17 cellular contexts compared by ENCODE assay signal in genomic region chr5:120062515-120062917, GRCh38.
DNase-seq lines count a peak whose midpoint lies in the region; ATAC-seq and TF ChIP-seq lines count a peak whose summit lies in the region.
"Had no signal": no experiment of that assay in that cellular context is flagged by ENCODE, and none has a peak within 500 bp of the region (broad histone marks: within the 10 kb centered on the region; RNA-seq: fewer than 3 reads in every experiment).

No MANE protein-coding gene starts in this region.

- no peaks in the 10 kb centered on the region for H3K9me3 ChIP-seq in SK-N-SH
- H3K9me3 ChIP-seq: testis had no signal

- no peaks in the 10 kb centered on the region for H3K9me2 ChIP-seq in SK-N-SH

- H3K4me1 ChIP-seq in SK-N-SH (ENCODE audit: control insufficient read depth in 1 of 2, insufficient read depth in 2 of 2, low read depth in 1 of 2, low read length in 1 of 2) (peaks cover 0 to 2% of the 10 kb centered on the region in 2 experiments; a peak in 1 of 4 replicates), foreskin keratinocyte (no peaks in the 10 kb centered on the region)

- H4K20me1 ChIP-seq in SK-N-SH (ENCODE audit: insufficient read depth) = no peaks in the 10 kb centered on the region

- POLR2A ChIA-PET in SK-N-SH (lab: Yijun Ruan, JAX) = no interaction called here

- WGBS in SK-N-SH (ENCODE audit: low lambda C conversion rate) = 78% methylated on average over 4 of the region's 4 CpGs

- in situ Hi-C loops in astrocyte of the cerebellum (cut with HindIII; ENCODE audit: low sequenced_read_pairs) = no loop called here

- CTCF ChIA-PET in SK-N-SH (lab: Yijun Ruan, JAX) = no interaction called here

- TF ChIP-seq RAD21 in SK-N-SH (IDR thresholded peaks at IDR 0.05; ENCODE audit: low read length) = no peak

- H3F3A ChIP-seq in SK-N-SH (replicated peaks; ENCODE audit: insufficient read depth) = no peaks in the 10 kb centered on the region

- TF ChIP-seq CTCF in SK-N-SH (IDR thresholded peaks at IDR 0.05) (no peak), astrocyte of the cerebellum (IDR thresholded peaks at IDR 0.05; ENCODE audit: low read depth, low read length, missing control alignments) (no peak), foreskin keratinocyte (conservative IDR thresholded peaks at IDR 0.05) (no peak)

- no peak overlapping the region for H3K4me2 ChIP-seq in SK-N-SH

- H3K9ac ChIP-seq in SK-N-SH = no peak overlapping the region

- no peaks in the 10 kb centered on the region for H3K27me3 ChIP-seq in SK-N-SH (ENCODE audit: insufficient read depth)
- H3K27me3 ChIP-seq in foreskin keratinocyte = no peaks in the 10 kb centered on the region
- H3K27me3 ChIP-seq: testis had no signal

- no peak overlapping the region for H2AFZ ChIP-seq in SK-N-SH (ENCODE audit: low read depth)

- no peak for DNase-seq in SK-N-SH
- DNase-seq in astrocyte of the cerebellum (ENCODE audit: low read depth) = peak; percentile 31
- DNase-seq in foreskin keratinocyte = peak; percentile 54 to 72
- no peak for DNase-seq in RPMI8226
- DNase-seq: 8988T; activated CD4-positive, alpha-beta T cell treated with anti-CD3 and anti-CD28 coated beads for 4 hours; activated T-cell treated with anti-CD3 and anti-CD28 coated beads for 4 hours; NCI-H1417 treated with DMSO at 0.1 percent for 48 hours; SIG-M5; stimulated activated CD4-positive, alpha-beta T cell treated with anti-CD3 and anti-CD28 coated beads, Interleukin-4, amount 100 ng/mL, for 24 hours; T-helper 9 cell; testis had no signal

- no peaks in the 10 kb centered on the region for H3K79me2 ChIP-seq in SK-N-SH (ENCODE audit: insufficient read depth)

- H3K27ac ChIP-seq in SK-N-SH (ENCODE audit: low read depth in 2 of 2, low read length in 1 of 2) = no peak overlapping the region
- no peak overlapping the region for H3K27ac ChIP-seq in foreskin keratinocyte
- H3K27ac ChIP-seq: testis had no signal

- no peak for TF ChIP-seq EP300 in SK-N-SH (IDR thresholded peaks at IDR 0.05; ENCODE audit: borderline replicate concordance in 1 of 2, low read depth in 1 of 2, low read length in 1 of 2)

- ATAC-seq in SK-N-SH treated with all-trans-retinoic acid at 6 μM for 48 hours (no peak), foreskin keratinocyte (no peak), HG02571 (IDR thresholded peaks at IDR 0.05; ENCODE audit: unreplicated experiment) (no peak), HG03025 (IDR thresholded peaks at IDR 0.05; ENCODE audit: low FRiP score, unreplicated experiment) (no peak), GM21529 (IDR thresholded peaks at IDR 0.05; ENCODE audit: unreplicated experiment) (no peak)
- ATAC-seq: activated naive CD4-positive, alpha-beta T cell treated with anti-CD3 and anti-CD28 coated beads, Interleukin-2, amount 50 U/mL, for 72 hours had no signal

- H3K4me3 ChIP-seq in SK-N-SH (ENCODE audit: low read depth in 2 of 2, low read length in 1 of 2) (no peak overlapping the region), astrocyte of the cerebellum (ENCODE audit: low read depth, low read length) (no peak overlapping the region)
- H3K4me3 ChIP-seq: testis had no signal

- no peaks in the 10 kb centered on the region for H3K36me3 ChIP-seq in SK-N-SH (replicated peaks in 1 of 2; ENCODE audit: control insufficient read depth in 1 of 2, insufficient read depth in 2 of 2, low read length in 1 of 2)

TF ChIP-seq in SK-N-SH treated with all-trans-retinoic acid at 6 μM for 48 hours, 23 proteins besides CTCF, POLR2A, EP300 and RAD21 (continues in another document):
- TF ChIP-seq GLIS3 (CRISPR knock-in tag; IDR thresholded peaks at IDR 0.05) = peak; percentile 85; the same call in 1 of the 2 replicates
- TF ChIP-seq ZNF565 (CRISPR knock-in tag; conservative IDR thresholded peaks at IDR 0.05; ENCODE audit: low read depth) = no peak
- TF ChIP-seq ESRRG (CRISPR knock-in tag; IDR thresholded peaks at IDR 0.05) = 0 out of 2 replicates have a peak, but pooled peaks have one; percentile 45
- TF ChIP-seq CREB5 (CRISPR knock-in tag; IDR thresholded peaks at IDR 0.05; ENCODE audit: low read depth) = peak; percentile 87
- TF ChIP-seq SNAI2 (CRISPR knock-in tag; IDR thresholded peaks at IDR 0.05) = peak; percentile 57; the same call in 1 of the 2 replicates
- TF ChIP-seq TOX (CRISPR knock-in tag; IDR thresholded peaks at IDR 0.05; ENCODE audit: borderline replicate concordance) = no peak
- TF ChIP-seq TSHZ2 (CRISPR knock-in tag; IDR thresholded peaks at IDR 0.05) = no peak
- TF ChIP-seq ISL1 (CRISPR knock-in tag; IDR thresholded peaks at IDR 0.05) = peak; percentile 95

TF ChIP-seq in SK-N-SH, 30 proteins besides CTCF, POLR2A, EP300 and RAD21:
- TF ChIP-seq YY1 (IDR thresholded peaks at IDR 0.05; ENCODE audit: low read depth) (no peak), GATA2 (CRISPR knock-in tag; IDR thresholded peaks at IDR 0.05) (no peak), REST (IDR thresholded peaks at IDR 0.05; ENCODE audit: low read depth, low read length) (no peak), MAX (IDR thresholded peaks at IDR 0.05; ENCODE audit: low read depth) (no peak), SMC3 (IDR thresholded peaks at IDR 0.05; ENCODE audit: low read depth, low read length) (no peak), MEF2A (IDR thresholded peaks at IDR 0.05; ENCODE audit: borderline replicate concordance, low read depth) (no peak), SIN3A (IDR thresholded peaks at IDR 0.05; ENCODE audit: borderline replicate concordance, low read depth, low read length) (no peak), FOXJ3 (CRISPR knock-in tag; IDR thresholded peaks at IDR 0.05) (no peak), POLR2AphosphoS5 (IDR thresholded peaks at IDR 0.05; ENCODE audit: low read depth, low read length) (no peak), TEAD4 (IDR thresholded peaks at IDR 0.05; ENCODE audit: borderline replicate concordance, insufficient read depth) (no peak), USF2 (IDR thresholded peaks at IDR 0.05; ENCODE audit: borderline replicate concordance, low read depth, low read length) (no peak), FOSL2 (IDR thresholded peaks at IDR 0.05; ENCODE audit: borderline replicate concordance, low read depth) (no peak), NFIC (IDR thresholded peaks at IDR 0.05; ENCODE audit: borderline replicate concordance) (no peak), ZBTB33 (IDR thresholded peaks at IDR 0.05; ENCODE audit: borderline replicate concordance, low read depth) (no peak), ELF1 (IDR thresholded peaks at IDR 0.05) (no peak), CHD2 (IDR thresholded peaks at IDR 0.05; ENCODE audit: low read length, partially characterized antibody) (no peak)
TF ChIP-seq in SK-N-SH: peak in this region for 0.

Comparison
In these comparisons a context has a peak if more than half of its experiments do, and no peak if none do; other contexts are left out.
1. DNase-seq: peak in astrocyte of the cerebellum (single experiment) and foreskin keratinocyte (2 of 2); none in SK-N-SH (single experiment) and RPMI8226 (single experiment).